11 cellular contexts compared by ENCODE assay signal in genomic region chr3:194399166-194399565, GRCh38. TPM values are rescaled to one million over a fixed set of nuclear protein-coding genes. Genes with fewer than 3 reads are reported as not detected.
DNase-seq lines count a peak whose midpoint lies in the region; ATAC-seq, FAIRE-seq and TF ChIP-seq lines count a peak whose summit lies in the region.
"Had no signal": no experiment of that assay in that cellular context is flagged by ENCODE, and none has a peak within 500 bp of the region (broad histone marks: within the 10 kb centered on the region; RNA-seq: fewer than 3 reads in every experiment).

GP5 (minus strand) TSS chr3:194399266; CDS start chr3:194398282, 984 bp downstream.

- H3K36me3 ChIP-seq in CD8-positive, alpha-beta memory T cell (ENCODE audit: insufficient read depth, low read length), result no peaks in the 10 kb centered on the region
- H3K36me3 ChIP-seq in rectal smooth muscle tissue (ENCODE audit: control insufficient read depth, insufficient read depth, low read length) (no peaks in the 10 kb centered on the region), small intestine (ENCODE audit: control insufficient read depth in 2 of 2, insufficient read depth in 2 of 2, low read length in 2 of 2) (no peaks in the 10 kb centered on the region), transverse colon (no peaks in the 10 kb centered on the region)

- no peak for TF ChIP-seq EP300 in transverse colon (IDR thresholded peaks at IDR 0.05; ENCODE audit: low read depth)

- H3K27me3 Mint-ChIP-seq in CD8-positive, alpha-beta memory T cell, result peaks cover 6 to 23% of the 10 kb centered on the region in 2 donors
- peaks cover 17 to 34% of the 10 kb centered on the region in 2 donors for H3K27me3 Mint-ChIP-seq in effector memory CD8-positive, alpha-beta T cell

- no peak for DNase-seq in CD8-positive, alpha-beta memory T cell
- DNase-seq in OCI-M1 (lab: John Stamatoyannopoulos, UW) (peak; percentile 3), SKM-1 (lab: John Stamatoyannopoulos, UW; ENCODE audit: unreplicated experiment) (no peak), small intestine (no peak), transverse colon (no peak)
- DNase-seq in effector memory CD8-positive, alpha-beta T cell, result no peak
- no peak for DNase-seq in stimulated activated CD8-positive, alpha-beta memory T cell treated with anti-CD3 and anti-CD28 coated beads, Interleukin-4, amount 100 ng/mL, for 48 hours
- DNase-seq: right cardiac atrium; stimulated activated naive CD4-positive, alpha-beta T cell treated with Interleukin-2 at 50 U/mL for 16 hours had no signal

- no peak within 1 kb of the TSS for H3K27ac ChIP-seq in CD8-positive, alpha-beta memory T cell (ENCODE audit: low read depth, low read length)
- no peak within 1 kb of the TSS for H3K27ac ChIP-seq in rectal smooth muscle tissue (ENCODE audit: low read depth, low read length)
- H3K27ac ChIP-seq in small intestine (ENCODE audit: low read depth in 1 of 2, low read length in 1 of 2), result no peak within 1 kb of the TSS
- no peak within 1 kb of the TSS for H3K27ac ChIP-seq in transverse colon

- POLR2A ChIA-PET in CD8-positive, alpha-beta memory T cell (lab: Charles Lee), result no interaction called here

- TF ChIP-seq POLR2A in transverse colon (IDR thresholded peaks at IDR 0.05), result no peak

- no peaks in the 10 kb centered on the region for H3K27me3 ChIP-seq in CD8-positive, alpha-beta memory T cell (ENCODE audit: insufficient read depth, low read length, poor library complexity, severe bottlenecking)
- peaks cover 2% of the 10 kb centered on the region for H3K27me3 ChIP-seq in rectal smooth muscle tissue (ENCODE audit: control insufficient read depth, insufficient read depth, low read length)
- H3K27me3 ChIP-seq in small intestine (ENCODE audit: control insufficient read depth in 2 of 2, insufficient read depth in 2 of 2, low read length in 2 of 2), result no peaks in the 10 kb centered on the region
- peaks cover 20% of the 10 kb centered on the region for H3K27me3 ChIP-seq in transverse colon

- CTCF ChIA-PET in CD8-positive, alpha-beta memory T cell (lab: Charles Lee), result interaction anchor here (1.7 to 2.9 kb wide), 2 partner anchors 55 to 65 kb away, joined by 9 to 14 read pairs; no protein-coding TSS in a partner anchor

- H3K4me1 ChIP-seq in CD8-positive, alpha-beta memory T cell (ENCODE audit: insufficient read depth, low read length), result peaks cover 27% of the 10 kb centered on the region
- H3K4me1 ChIP-seq in rectal smooth muscle tissue (ENCODE audit: control insufficient read depth, insufficient read depth, low read length) (no peaks in the 10 kb centered on the region), small intestine (ENCODE audit: control insufficient read depth in 2 of 2, insufficient read depth in 1 of 2, low read depth in 1 of 2, low read length in 1 of 2) (peaks cover 0 to 3% of the 10 kb centered on the region in 2 donors), transverse colon (peaks cover 0 to 30% (median 13%) of the 10 kb centered on the region in 4 donors)

- intact Hi-C loops in transverse colon (cut with DNase I; ENCODE audit: low total_unique reads), result no loop called here

- no peaks in the 10 kb centered on the region for H3K9me3 ChIP-seq in CD8-positive, alpha-beta memory T cell (ENCODE audit: low read length)
- H3K9me3 ChIP-seq in small intestine (ENCODE audit: control insufficient read depth, low read depth) (no peaks in the 10 kb centered on the region), transverse colon (no peaks in the 10 kb centered on the region)

- in situ Hi-C loops in transverse colon (cut with MboI; ENCODE audit: low pct_ligation_motif_present in 1 of 4, low pct_unique_long_range_greater_than_20kb in 1 of 4, low sequenced_read_pairs in 3 of 4), result loop anchor here in 1 of 4 donors (5.0 kb wide), 1 partner anchor 62 kb away; no protein-coding TSS in a partner anchor

- no peak for ATAC-seq in effector memory CD8-positive, alpha-beta T cell (replicated peaks)
- ATAC-seq: right cardiac atrium had no signal

- peaks cover 22 to 54% (median 28%) of the 10 kb centered on the region in 3 donors for H3K4me1 Mint-ChIP-seq in CD8-positive, alpha-beta memory T cell
- peaks cover 21 to 25% of the 10 kb centered on the region in 2 donors for H3K4me1 Mint-ChIP-seq in effector memory CD8-positive, alpha-beta T cell (ENCODE audit: low read depth in 2 of 2)

- H3K4me3 ChIP-seq in CD8-positive, alpha-beta memory T cell (ENCODE audit: low read length), result peak within 1 kb of the TSS; percentile 86
- H3K4me3 ChIP-seq in rectal smooth muscle tissue (ENCODE audit: low read length) (peak within 1 kb of the TSS; percentile 14), small intestine (ENCODE audit: low read depth in 1 of 2, low read length in 2 of 2) (no peak within 1 kb of the TSS), transverse colon (peak within 1 kb of the TSS in 1 of 4 donors; percentile 35)

- H3K36me3 Mint-ChIP-seq in CD8-positive, alpha-beta memory T cell, result peaks cover 0 to 2% (median 0%) of the 10 kb centered on the region in 3 donors
- H3K36me3 Mint-ChIP-seq in effector memory CD8-positive, alpha-beta T cell (ENCODE audit: insufficient read depth), result peaks cover 7% of the 10 kb centered on the region

- no peak within 1 kb of the TSS for H3K9ac ChIP-seq in rectal smooth muscle tissue (ENCODE audit: low read length)

- H3K4me3 Mint-ChIP-seq in CD8-positive, alpha-beta memory T cell, result peak within 1 kb of the TSS; percentile 79 to 91 (median 83)
- peak within 1 kb of the TSS; percentile 77 to 89 for H3K4me3 Mint-ChIP-seq in effector memory CD8-positive, alpha-beta T cell

- H3K9me3 Mint-ChIP-seq in CD8-positive, alpha-beta memory T cell, result no peaks in the 10 kb centered on the region
- no peaks in the 10 kb centered on the region for H3K9me3 Mint-ChIP-seq in effector memory CD8-positive, alpha-beta T cell

- WGBS in small intestine, 3 donors, result 71 to 83% (median 72%) methylated on average over 2 of the region's 2 CpGs
- WGBS in transverse colon (ENCODE audit: low coverage in 1 of 2), 2 donors, result 69% methylated on average over 2 of the region's 2 CpGs; no CpG with 5 or more reads in 1 of the 2 donors

- H3K27ac Mint-ChIP-seq in CD8-positive, alpha-beta memory T cell, result peak within 1 kb of the TSS in 3 of 8 donors; percentile 29 to 59 (median 50)
- no peak within 1 kb of the TSS for H3K27ac Mint-ChIP-seq in effector memory CD8-positive, alpha-beta T cell

- FAIRE-seq in small intestine (lab: Jason Lieb, UNC), result no peak

- TF ChIP-seq CTCF in transverse colon (IDR thresholded peaks at IDR 0.05), result no peak

RNA-seq across cellular contexts. Expression of gene GP5, which starts in this region (rescaled TPM):
- under 1 TPM; 0.31 to 0.42 TPM for total RNA-seq in CD8-positive, alpha-beta memory T cell
- 1.3 TPM for polyA plus RNA-seq in CD8-positive, alpha-beta memory T cell
- under 1 TPM in 1 of 3 donors, not detected in 2; 0.18 TPM for polyA plus RNA-seq in small intestine
- total RNA-seq in transverse colon, result not detected
- total RNA-seq: HT1080, right cardiac atrium had no signal

Comparison
In these comparisons a context has a peak if more than half of its experiments do, and no peak if none do; other contexts are left out.
1. H3K4me3 ChIP-seq: peak in CD8-positive, alpha-beta memory T cell (single experiment) and rectal smooth muscle tissue (single experiment); none in small intestine (0 of 2).